In the genomic region with DNA sequence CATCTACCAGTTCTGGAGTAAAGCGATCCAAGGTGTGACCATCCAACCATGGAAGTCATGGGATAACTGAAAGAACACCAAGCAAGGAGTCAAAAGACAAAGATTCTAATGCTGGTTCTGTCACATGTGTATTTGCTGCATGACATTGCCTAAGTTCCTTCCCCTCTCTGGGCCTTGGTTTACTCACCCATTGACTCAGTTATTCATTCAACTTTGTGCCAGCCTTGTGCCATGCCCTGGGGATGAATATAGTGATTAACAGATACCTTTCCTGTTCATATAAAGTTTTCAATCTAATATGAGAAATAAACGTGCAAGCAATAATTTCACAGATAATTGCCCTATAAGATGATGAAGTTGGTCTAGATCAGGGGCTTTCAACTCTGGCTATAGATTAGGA, we compare ENCODE assay signal across 38 cellular contexts. TPM values are rescaled to one million over a fixed set of nuclear protein-coding genes. Genes with fewer than 3 reads are reported as not detected.
"Had no signal": no experiment of that assay in that cellular context is flagged by ENCODE, and none has a peak within 500 bp of the region (broad histone marks: within the 10 kb centered on the region; RNA-seq: fewer than 3 reads in every experiment).

No MANE protein-coding gene starts in this region.

- ATAC-seq: activated CD8-positive, alpha-beta T cell treated with anti-CD3 and anti-CD28 coated beads for 36 hours; activated naive CD4-positive, alpha-beta T cell treated with anti-CD3 and anti-CD28 coated beads, Interleukin-2, amount 50 U/mL, for 72 hours; activated T-cell treated with anti-CD3 and anti-CD28 coated beads, Interleukin-2, amount 50 U/mL, for 4 hours; activated T-cell treated with anti-CD3 and anti-CD28 coated beads, Interleukin-2, amount 50 U/mL, for 72 hours; activated T-helper 17 cell treated with anti-CD3 and anti-CD28 coated beads, Interleukin-2, amount 50 U/mL, for 72 hours; body of pancreas had no signal

- DNase-seq: activated B cell treated with CpG ODN at 0.5 μM for 24 hours; activated CD4-positive, alpha-beta memory T cell treated with anti-CD3 and anti-CD28 coated beads for 36 hours; activated CD4-positive, alpha-beta T cell treated with anti-CD3 and anti-CD28 coated beads for 4 hours; activated CD4-positive, alpha-beta T cell treated with anti-CD3 and anti-CD28 coated beads, Interleukin-2, amount 10 ng/mL, durations not matched to agents 24 days and 14 days; activated CD4-positive, alpha-beta T cell treated with anti-CD3 and anti-CD28 coated beads, Interleukin-2, amount 50 U/mL, for 1 hour; activated CD4-positive, alpha-beta T cell treated with anti-CD3 and anti-CD28 coated beads, Interleukin-2, amount 50 U/mL, for 4 hours; activated CD4-positive, CD25-positive, alpha-beta regulatory T cell treated with anti-CD3 and anti-CD28 coated beads, Interleukin-2, amount 50 U/mL, for 72 hours; activated CD8-positive, alpha-beta memory T cell treated with anti-CD3 and anti-CD28 coated beads, Interleukin-2, amount 50 U/mL, for 4 hours; activated CD8-positive, alpha-beta T cell treated with anti-CD3 and anti-CD28 coated beads for 36 hours; activated effector memory CD4-positive, alpha-beta T cell treated with anti-CD3 and anti-CD28 coated beads, Interleukin-2, amount 50 U/mL, for 16 hours; activated gamma-delta T cell treated with Interleukin-2 at 50 U/mL for 16 hours; activated naive CD4-positive, alpha-beta T cell; activated naive CD4-positive, alpha-beta T cell treated with anti-CD3 and anti-CD28 coated beads for 36 hours; activated naive CD4-positive, alpha-beta T cell treated with anti-CD3 and anti-CD28 coated beads, Interleukin-2, amount 50 U/mL, for 16 hours; activated naive CD8-positive, alpha-beta T cell treated with anti-CD3 and anti-CD28 coated beads for 36 hours; activated T-cell treated with anti-CD3 and anti-CD28 coated beads for 4 hours; activated T-cell treated with anti-CD3 and anti-CD28 coated beads, Interleukin-2, amount 50 U/mL, for 1 hour; activated T-cell treated with anti-CD3 and anti-CD28 coated beads, Interleukin-2, amount 50 U/mL, for 4 hours; activated T-cell treated with anti-CD3 and anti-CD28 coated beads, Interleukin-2, amount 50 U/mL, for 72 hours; adrenal gland; amniotic stem cell; aorta; body of pancreas; brain microvascular endothelial cell; caudate nucleus; cerebellar nuclear complex; T-helper 1 cell; T-helper 2 cell; T-helper 9 cell had no signal

- H3K27ac ChIP-seq: adrenal gland, body of pancreas, brain microvascular endothelial cell, breast epithelium, cardiac muscle cell, VCaP had no signal

- H3K4me3 ChIP-seq: adrenal gland, body of pancreas, breast epithelium, cardiac muscle cell had no signal

- H3K36me3 ChIP-seq: adrenal gland, brain microvascular endothelial cell, breast epithelium, cardiac muscle cell had no signal

- H3K27me3 ChIP-seq: adrenal gland, body of pancreas, brain microvascular endothelial cell, breast epithelium, cardiac muscle cell had no signal

- H3K9me3 ChIP-seq: adrenal gland, body of pancreas, breast epithelium had no signal

- FAIRE-seq: astrocyte, TTC549 had no signal

- H3K4me1 ChIP-seq: adrenal gland, body of pancreas, breast epithelium had no signal

RNA-seq across cellular contexts. Expression of gene CAMK1G, which starts 33.0 kb away (rescaled TPM):
- total RNA-seq: activated B cell treated with CpG ODN at 0.5 μM for 24 hours; activated CD8-positive, alpha-beta memory T cell treated with anti-CD3 and anti-CD28 coated beads for 36 hours; activated CD8-positive, alpha-beta T cell treated with anti-CD3 and anti-CD28 coated beads for 36 hours; activated naive CD4-positive, alpha-beta T cell treated with anti-CD3 and anti-CD28 coated beads, Interleukin-2, amount 50 U/mL, for 72 hours; activated naive CD8-positive, alpha-beta T cell treated with anti-CD3 and anti-CD28 coated beads for 36 hours; chondrocyte had no signal
